In the genomic region with DNA sequence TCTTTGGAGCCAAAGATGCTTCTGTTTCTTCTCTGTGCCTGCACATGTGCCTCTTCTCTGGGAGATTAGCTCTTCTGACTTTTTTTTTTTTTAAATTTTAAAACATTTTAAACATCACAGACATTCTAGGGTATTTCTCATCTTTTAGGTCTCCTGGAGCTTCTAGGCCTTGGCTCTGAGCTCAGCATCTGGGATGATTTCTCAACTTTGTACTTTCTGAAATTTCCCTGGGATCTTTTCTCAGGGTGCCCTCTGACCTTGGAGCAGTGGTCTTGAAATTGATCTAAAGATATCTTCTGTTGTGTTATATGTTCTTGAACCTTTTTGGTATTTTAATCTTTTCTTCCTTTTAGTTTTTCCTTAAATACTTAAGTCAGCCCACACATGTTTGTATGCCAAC, we compare ENCODE assay signal across 29 cellular contexts.
"Had no signal": no experiment of that assay in that cellular context is flagged by ENCODE, and none has a peak within 500 bp of the region (broad histone marks: within the 10 kb centered on the region; RNA-seq: fewer than 3 reads in every experiment).

No MANE protein-coding gene starts in this region.

- H3K27me3 ChIP-seq: brain microvascular endothelial cell, cardiac muscle cell had no signal

- H3K27ac Mint-ChIP-seq: activated CD8-positive, alpha-beta memory T cell treated with anti-CD3 and anti-CD28 coated beads, Interleukin-2, amount 10 ng/mL, durations not matched to agents 7 days and 5 days; activated naive CD4-positive, alpha-beta T cell treated with anti-CD3 and anti-CD28 coated beads, Interleukin-2, amount 50 U/mL, for 24 hours; activated T-cell treated with anti-CD3 and anti-CD28 coated beads, Interleukin-2, amount 50 U/mL, for 24 hours; activated T-helper 1 cell treated with anti-CD3 and anti-CD28 coated beads, Interleukin-12 subunit alpha, Interleukin-12 subunit beta, Interleukin-2, Interleukin-4 antibody, amounts not matched to agents 30 ng/mL and 10 ng/mL and 1 ng/mL, durations not matched to agents 14 hours and 24 hours and 36 hours; T-helper 1 cell treated with Interleukin-12 subunit alpha and Interleukin-12 subunit beta and Interleukin-4 antibody, amounts not matched to agents 30 μg/mL and 1 μg/mL, for 36 hours; WTC11 had no signal

- H3K4me1 ChIP-seq: SJSA1 had no signal

- DNase-seq: activated CD4-positive, alpha-beta T cell treated with anti-CD3 and anti-CD28 coated beads for 48 hours; activated CD4-positive, alpha-beta T cell treated with anti-CD3 and anti-CD28 coated beads, Interleukin-2, amount 50 U/mL, for 48 hours; activated CD4-positive, CD25-positive, alpha-beta regulatory T cell treated with anti-CD3 and anti-CD28 coated beads, Interleukin-2, amount 50 U/mL, for 72 hours; activated CD8-positive, alpha-beta memory T cell treated with anti-CD3 and anti-CD28 coated beads, Interleukin-2, amount 10 ng/mL, durations not matched to agents 7 days and 5 days; activated effector memory CD4-positive, alpha-beta T cell treated with Interleukin-2 at 50 U/mL for 16 hours; activated naive CD4-positive, alpha-beta T cell; activated T-cell treated with anti-CD3 and anti-CD28 coated beads, Interleukin-2, amount 50 U/mL, for 24 hours; amygdala; brain microvascular endothelial cell; KG1; NCI-H1048; NCI-H146; NCI-H187 treated with DMSO at 0.1 percent for 48 hours; NCI-H2171; NCI-H446 treated with DMSO at 0.1 percent for 48 hours; NCI-H526; NCI-H774; RPMI8226; SW 1271 had no signal

- H3K9me3 Mint-ChIP-seq: activated naive CD4-positive, alpha-beta T cell treated with anti-CD3 and anti-CD28 coated beads, Interleukin-2, amount 50 U/mL, for 24 hours; activated T-cell treated with anti-CD3 and anti-CD28 coated beads, Interleukin-2, amount 50 U/mL, for 24 hours; activated T-helper 1 cell treated with anti-CD3 and anti-CD28 coated beads, Interleukin-12 subunit alpha, Interleukin-12 subunit beta, Interleukin-2, Interleukin-4 antibody, amounts not matched to agents 30 ng/mL and 10 ng/mL and 1 ng/mL, durations not matched to agents 14 hours and 24 hours and 36 hours; T-helper 1 cell treated with Interleukin-12 subunit alpha and Interleukin-12 subunit beta and Interleukin-4 antibody, amounts not matched to agents 30 μg/mL and 1 μg/mL, for 36 hours; WTC11 had no signal

- H3K4me3 Mint-ChIP-seq: activated CD8-positive, alpha-beta memory T cell treated with anti-CD3 and anti-CD28 coated beads, Interleukin-2, amount 10 ng/mL, durations not matched to agents 7 days and 5 days; activated naive CD4-positive, alpha-beta T cell treated with anti-CD3 and anti-CD28 coated beads, Interleukin-2, amount 50 U/mL, for 24 hours; activated T-cell treated with anti-CD3 and anti-CD28 coated beads, Interleukin-2, amount 50 U/mL, for 24 hours; activated T-helper 1 cell treated with anti-CD3 and anti-CD28 coated beads, Interleukin-12 subunit alpha, Interleukin-12 subunit beta, Interleukin-2, Interleukin-4 antibody, amounts not matched to agents 30 ng/mL and 10 ng/mL and 1 ng/mL, durations not matched to agents 14 hours and 24 hours and 36 hours; T-helper 1 cell treated with Interleukin-12 subunit alpha and Interleukin-12 subunit beta and Interleukin-4 antibody, amounts not matched to agents 30 μg/mL and 1 μg/mL, for 36 hours; WTC11 had no signal

- H3K4me3 ChIP-seq: cardiac muscle cell, SJSA1 had no signal

- ATAC-seq: activated CD8-positive, alpha-beta memory T cell treated with anti-CD3 and anti-CD28 coated beads, Interleukin-2, amount 10 ng/mL, durations not matched to agents 7 days and 5 days; Panc1; Right ventricle myocardium inferior; SK-N-SH treated with all-trans-retinoic acid at 6 μM for 48 hours; WTC11 had no signal

- FAIRE-seq: astrocyte had no signal

- H3K36me3 Mint-ChIP-seq: activated CD8-positive, alpha-beta memory T cell treated with anti-CD3 and anti-CD28 coated beads, Interleukin-2, amount 10 ng/mL, durations not matched to agents 7 days and 5 days; activated naive CD4-positive, alpha-beta T cell treated with anti-CD3 and anti-CD28 coated beads, Interleukin-2, amount 50 U/mL, for 24 hours; WTC11 had no signal

- H3K27ac ChIP-seq: brain microvascular endothelial cell, cardiac muscle cell, SJSA1 had no signal
